ENCODE assay signal across 8 cellular contexts in the genomic region with DNA sequence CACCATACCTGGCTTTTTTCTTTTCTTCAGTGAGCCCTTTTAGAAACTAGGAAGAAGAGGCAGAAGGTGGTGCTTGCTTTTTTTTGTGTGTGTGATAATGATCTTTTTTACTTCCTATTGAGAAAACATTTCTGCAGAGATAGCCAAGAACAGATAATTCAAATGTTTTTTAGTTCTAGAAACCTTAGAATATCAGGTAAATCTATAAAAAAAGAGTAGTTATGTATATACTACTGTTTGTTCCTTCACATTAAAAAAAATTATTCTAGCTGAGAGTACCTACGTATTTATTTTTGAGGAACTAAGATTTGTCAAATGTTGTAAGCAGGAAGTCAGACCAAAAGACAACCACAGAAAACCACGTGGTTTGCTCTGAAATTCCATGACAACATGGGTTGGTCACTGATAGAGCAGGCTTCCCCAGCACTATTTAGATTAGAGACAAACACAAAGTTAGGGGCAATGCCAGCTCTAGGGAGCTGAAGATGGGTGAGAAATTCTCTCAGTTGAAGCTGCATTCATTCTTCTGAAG. TPM values are rescaled to one million over a fixed set of nuclear protein-coding genes. Genes with fewer than 3 reads are reported as not detected.
DNase-seq lines count a peak whose midpoint lies in the region; ATAC-seq and TF ChIP-seq lines count a peak whose summit lies in the region.

No MANE protein-coding gene starts in this region.

- H3K4me3 Mint-ChIP-seq in activated CD8-positive, alpha-beta T cell treated with anti-CD3 and anti-CD28 coated beads, Interleukin-2, amount 10 ng/mL, durations not matched to agents 7 days and 5 days, result peak overlapping the region; percentile 74
- H3K4me3 Mint-ChIP-seq in stimulated activated memory B cell treated with anti-CD40 and anti-IgM and Interleukin-4, amounts not matched to agents 10 μg/mL and 1 μg/mL and 100 μg/mL, for 72 hours, result peak overlapping the region; percentile 61

- H3K4me1 Mint-ChIP-seq in activated CD8-positive, alpha-beta T cell treated with anti-CD3 and anti-CD28 coated beads, Interleukin-2, amount 10 ng/mL, durations not matched to agents 7 days and 5 days (ENCODE audit: low read depth), result peaks cover 70% of the 10 kb centered on the region
- H3K4me1 Mint-ChIP-seq in stimulated activated memory B cell treated with anti-CD40 and anti-IgM and Interleukin-4, amounts not matched to agents 10 μg/mL and 1 μg/mL and 100 μg/mL, for 72 hours, result peaks cover 77% of the 10 kb centered on the region

- CTCF ChIA-PET in activated CD8-positive, alpha-beta T cell treated with anti-CD3 and anti-CD28 coated beads, Interleukin-2, amount 10 ng/mL, durations not matched to agents 7 days and 5 days (lab: Charles Lee), result interaction anchor here (1.0 to 4.0 kb wide), 6 partner anchors 11 to 311 kb away, joined by 3 to 30 read pairs (median 6); a partner anchor contains a TSS

- TF ChIP-seq CTCF in DOHH2 (IDR thresholded peaks at IDR 0.05; ENCODE audit: low read depth, low read length, poor library complexity, severe bottlenecking), result no peak

- H3K27me3 Mint-ChIP-seq in activated CD8-positive, alpha-beta T cell treated with anti-CD3 and anti-CD28 coated beads, Interleukin-2, amount 10 ng/mL, durations not matched to agents 7 days and 5 days (ENCODE audit: low read depth), result no peaks in the 10 kb centered on the region
- no peaks in the 10 kb centered on the region for H3K27me3 Mint-ChIP-seq in stimulated activated memory B cell treated with anti-CD40 and anti-IgM and Interleukin-4, amounts not matched to agents 10 μg/mL and 1 μg/mL and 100 μg/mL, for 72 hours

- peaks cover 92% of the 10 kb centered on the region for H3K36me3 ChIP-seq in DOHH2 (ENCODE audit: control insufficient read depth, low read length)

- H3F3A ChIP-seq in DOHH2 (ENCODE audit: control insufficient read depth, insufficient read depth), result peaks cover 14% of the 10 kb centered on the region

- no peaks in the 10 kb centered on the region for H4K20me1 ChIP-seq in DOHH2 (ENCODE audit: control insufficient read depth, insufficient read depth, low read depth, low read length)

- H3K27ac Mint-ChIP-seq in activated CD8-positive, alpha-beta T cell treated with anti-CD3 and anti-CD28 coated beads, Interleukin-2, amount 10 ng/mL, durations not matched to agents 7 days and 5 days, result peak overlapping the region; percentile 97
- peak overlapping the region; percentile 97 for H3K27ac Mint-ChIP-seq in stimulated activated memory B cell treated with anti-CD40 and anti-IgM and Interleukin-4, amounts not matched to agents 10 μg/mL and 1 μg/mL and 100 μg/mL, for 72 hours

- peaks cover 38% of the 10 kb centered on the region for H3K4me1 ChIP-seq in DOHH2 (ENCODE audit: control insufficient read depth, low read length)

- no peaks in the 10 kb centered on the region for H3K9me3 Mint-ChIP-seq in activated CD8-positive, alpha-beta T cell treated with anti-CD3 and anti-CD28 coated beads, Interleukin-2, amount 10 ng/mL, durations not matched to agents 7 days and 5 days (ENCODE audit: insufficient read depth)
- no peaks in the 10 kb centered on the region for H3K9me3 Mint-ChIP-seq in stimulated activated memory B cell treated with anti-CD40 and anti-IgM and Interleukin-4, amounts not matched to agents 10 μg/mL and 1 μg/mL and 100 μg/mL, for 72 hours

- H3K36me3 Mint-ChIP-seq in activated CD8-positive, alpha-beta T cell treated with anti-CD3 and anti-CD28 coated beads, Interleukin-2, amount 10 ng/mL, durations not matched to agents 7 days and 5 days (ENCODE audit: low read depth), result peaks cover 86% of the 10 kb centered on the region
- peaks cover 87% of the 10 kb centered on the region for H3K36me3 Mint-ChIP-seq in stimulated activated memory B cell treated with anti-CD40 and anti-IgM and Interleukin-4, amounts not matched to agents 10 μg/mL and 1 μg/mL and 100 μg/mL, for 72 hours

- no peaks in the 10 kb centered on the region for H3K27me3 ChIP-seq in DOHH2 (ENCODE audit: control insufficient read depth, low read length)

- H3K9me2 ChIP-seq in DOHH2 (replicated peaks; ENCODE audit: control insufficient read depth, low read length), result no peaks in the 10 kb centered on the region

- intact Hi-C loops in left ventricle myocardium superior (cut with micrococcal nuclease), result no loop called here

- H3K79me2 ChIP-seq in DOHH2 (ENCODE audit: control insufficient read depth, low read length), result peaks cover 85% of the 10 kb centered on the region

- H3K9me3 ChIP-seq in DOHH2 (ENCODE audit: control insufficient read depth, insufficient read depth, low read length), result no peaks in the 10 kb centered on the region

- POLR2A ChIA-PET in activated CD8-positive, alpha-beta T cell treated with anti-CD3 and anti-CD28 coated beads, Interleukin-2, amount 10 ng/mL, durations not matched to agents 7 days and 5 days (lab: Charles Lee), result interaction anchor here (1.1 to 3.8 kb wide), 5 partner anchors 12 to 93 kb away, joined by 3 to 46 read pairs (median 9); a partner anchor contains a TSS

- ATAC-seq in GM21528 (IDR thresholded peaks at IDR 0.05; ENCODE audit: low FRiP score, unreplicated experiment), result peak; percentile 83
- peak; percentile 82 for ATAC-seq in activated CD8-positive, alpha-beta T cell treated with anti-CD3 and anti-CD28 coated beads, Interleukin-2, amount 10 ng/mL, durations not matched to agents 7 days and 5 days
- ATAC-seq in left ventricle myocardium superior, result peak; percentile 53
- ATAC-seq in stimulated activated memory B cell treated with anti-CD40 and anti-IgM and Interleukin-4, amounts not matched to agents 10 μg/mL and 1 μg/mL and 100 μg/mL, for 72 hours, result peak; percentile 99

- peak overlapping the region; percentile 76 for H3K27ac ChIP-seq in DOHH2 (ENCODE audit: low read depth, low read length)

- DNase-seq in KG1 (lab: John Stamatoyannopoulos, UW) (peak; percentile 59), left ventricle myocardium superior (no peak), G401 (ENCODE audit: low spot score) (no peak), NCI-H1092 treated with DMSO at 0.1 percent for 48 hours (lab: John Stamatoyannopoulos, UW) (no peak)
- DNase-seq in activated CD8-positive, alpha-beta T cell treated with anti-CD3 and anti-CD28 coated beads, Interleukin-2, amount 10 ng/mL, durations not matched to agents 7 days and 5 days, result peak; percentile 88

- in situ Hi-C loops in G401 (cut with HindIII; ENCODE audit: low sequenced_read_pairs), result no loop called here

- H3K4me3 ChIP-seq in DOHH2 (ENCODE audit: low read length), result peak overlapping the region; percentile 46

- H3K4me2 ChIP-seq in DOHH2 (ENCODE audit: low read length), result peak overlapping the region; percentile 60

RNA-seq across cellular contexts. Expression of a gene that starts 12.8 kb away (rescaled TPM):
- 100 to 1,000 TPM; 159 to 164 TPM for total RNA-seq in activated CD8-positive, alpha-beta T cell treated with anti-CD3 and anti-CD28 coated beads, Interleukin-2, amount 10 ng/mL, durations not matched to agents 7 days and 5 days
- 9.3 TPM for total RNA-seq in left ventricle myocardium superior
- total RNA-seq in G401 (2014; rRNA removed; shearing (Covaris generic)), result 9.3 and 11.1 TPM in 2 replicates

RNA-seq across cellular contexts. Expression of a gene that starts 19.0 kb away (rescaled TPM):
- total RNA-seq in activated CD8-positive, alpha-beta T cell treated with anti-CD3 and anti-CD28 coated beads, Interleukin-2, amount 10 ng/mL, durations not matched to agents 7 days and 5 days, result 10 to 100 TPM; 20.2 to 20.3 TPM
- total RNA-seq in left ventricle myocardium superior, result 9.6 TPM
- total RNA-seq in G401 (2014; rRNA removed; shearing (Covaris generic)), result 22.7 and 42.0 TPM in 2 replicates

Comparison
In these comparisons a context has a peak if more than half of its experiments do, and no peak if none do; other contexts are left out.
1. DNase-seq: peak in KG1 (single experiment) and activated CD8-positive, alpha-beta T cell treated with anti-CD3 and anti-CD28 coated beads, Interleukin-2, amount 10 ng/mL, durations not matched to agents 7 days and 5 days (single experiment); none in left ventricle myocardium superior (single experiment), G401 (single experiment) and NCI-H1092 treated with DMSO at 0.1 percent for 48 hours (single experiment).
2. RNA of a gene that starts 12.8 kb away (total RNA-seq): 159 to 164 TPM in activated CD8-positive, alpha-beta T cell treated with anti-CD3 and anti-CD28 coated beads, Interleukin-2, amount 10 ng/mL, durations not matched to agents 7 days and 5 days; 9.3 to 11.1 TPM in G401 and 9.3 TPM in left ventricle myocardium superior (single experiment); every median in the first group is over 10 times any median in the second.
3. Peak in every context shown above with its lines, with median percentiles within 50 percentile points of each other: ATAC-seq.